ENCODE assay signal across 8 cellular contexts in the genomic region with DNA sequence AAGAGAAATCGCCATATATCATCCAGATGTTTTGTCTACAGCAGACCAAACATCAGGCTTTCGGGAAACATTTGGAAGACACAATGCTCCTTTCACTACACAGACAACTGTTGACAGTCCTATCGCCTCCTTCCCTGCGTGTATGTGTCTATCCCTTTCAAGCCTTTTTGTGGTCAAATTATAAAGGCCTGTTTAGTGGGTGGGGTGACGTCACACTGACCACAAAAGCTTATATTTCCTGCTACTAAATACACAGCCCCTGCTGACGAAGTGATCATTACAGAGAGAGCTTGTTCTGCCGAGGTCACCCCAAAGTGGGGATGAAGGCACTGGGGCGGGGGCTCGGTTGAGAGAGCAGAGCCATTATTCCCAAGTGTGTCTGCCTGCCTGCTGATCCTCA.
A peak's percentile ranks its signal among the peaks of the same experiment; 100 is the strongest.
DNase-seq lines count a peak whose midpoint lies in the region; ATAC-seq and TF ChIP-seq lines count a peak whose summit lies in the region.

No MANE protein-coding gene starts in this region.

- H3K27ac Mint-ChIP-seq in natural killer cell = peak overlapping the region in 1 of 2 donors; percentile 6

- H3K9me3 ChIP-seq in sigmoid colon = no peaks in the 10 kb centered on the region

- peaks cover 20 to 21% of the 10 kb centered on the region in 2 donors for H3K4me1 Mint-ChIP-seq in natural killer cell

- peak; percentile 8 for DNase-seq in GM10266 (ENCODE audit: extremely low spot score)
- peak; percentile 74 for DNase-seq in NCI-H2107 (lab: John Stamatoyannopoulos, UW)
- peak in 42 of 56 donors; percentile 2 to 83 (median 40) for DNase-seq in amygdala (lab: John Stamatoyannopoulos, UW)
- no peak for DNase-seq in natural killer cell
- no peak for DNase-seq in effector CD4-positive, alpha-beta T cell
- no peak for DNase-seq in sigmoid colon

- ATAC-seq in natural killer cell = peak; percentile 34 to 65 (median 45)
- ATAC-seq in GM18498 (IDR thresholded peaks at IDR 0.05; ENCODE audit: unreplicated experiment) = no peak
- ATAC-seq in HG03342 (IDR thresholded peaks at IDR 0.05; ENCODE audit: unreplicated experiment) = no peak

- no peak overlapping the region for H3K4me3 ChIP-seq in sigmoid colon

- intact Hi-C loops in natural killer cell (cut with micrococcal nuclease) = no loop called here
- intact Hi-C loops in sigmoid colon (cut with DNase I) = loop anchor here (10.0 kb wide), 1 partner anchor 552 kb away; no protein-coding TSS in a partner anchor

- peaks cover 0 to 30% (median 17%) of the 10 kb centered on the region in 4 donors for H3K4me1 ChIP-seq in sigmoid colon

- TF ChIP-seq EP300 in sigmoid colon (IDR thresholded peaks at IDR 0.05) = no peak

- H3K27me3 Mint-ChIP-seq in natural killer cell (ENCODE audit: low read depth in 2 of 2) = peaks cover 16 to 43% of the 10 kb centered on the region in 2 donors

- H3K27ac ChIP-seq in sigmoid colon = no peak overlapping the region

- TF ChIP-seq POLR2A in sigmoid colon (IDR thresholded peaks at IDR 0.05) = no peak

- WGBS in sigmoid colon, 2 donors = 36 to 40% methylated on average over 9 of the region's 9 CpGs

- H3K36me3 Mint-ChIP-seq in natural killer cell = no peaks in the 10 kb centered on the region

- no peaks in the 10 kb centered on the region for H3K27me3 ChIP-seq in sigmoid colon

- H3K4me3 Mint-ChIP-seq in natural killer cell = no peak overlapping the region

- no peaks in the 10 kb centered on the region for H3K9me3 Mint-ChIP-seq in natural killer cell

- no peak for TF ChIP-seq CTCF in GM10266 (IDR thresholded peaks at IDR 0.05; ENCODE audit: control insufficient read depth, insufficient read depth, low read depth, missing control alignments)
- TF ChIP-seq CTCF in natural killer cell (IDR thresholded peaks at IDR 0.05) = no peak
- no peak for TF ChIP-seq CTCF in sigmoid colon (IDR thresholded peaks at IDR 0.05)

- H3K36me3 ChIP-seq in sigmoid colon = no peaks in the 10 kb centered on the region

Comparison
In these comparisons a context has a peak if more than half of its experiments do, and no peak if none do; other contexts are left out.
1. DNase-seq: peak in GM10266 (single experiment), NCI-H2107 (single experiment) and amygdala (42 of 56); none in natural killer cell (single experiment), effector CD4-positive, alpha-beta T cell (single experiment) and sigmoid colon (single experiment).
2. ATAC-seq: peak in natural killer cell (3 of 3); none in GM18498 (single experiment) and HG03342 (single experiment).